26 cellular contexts compared by ENCODE assay signal in the genomic region with DNA sequence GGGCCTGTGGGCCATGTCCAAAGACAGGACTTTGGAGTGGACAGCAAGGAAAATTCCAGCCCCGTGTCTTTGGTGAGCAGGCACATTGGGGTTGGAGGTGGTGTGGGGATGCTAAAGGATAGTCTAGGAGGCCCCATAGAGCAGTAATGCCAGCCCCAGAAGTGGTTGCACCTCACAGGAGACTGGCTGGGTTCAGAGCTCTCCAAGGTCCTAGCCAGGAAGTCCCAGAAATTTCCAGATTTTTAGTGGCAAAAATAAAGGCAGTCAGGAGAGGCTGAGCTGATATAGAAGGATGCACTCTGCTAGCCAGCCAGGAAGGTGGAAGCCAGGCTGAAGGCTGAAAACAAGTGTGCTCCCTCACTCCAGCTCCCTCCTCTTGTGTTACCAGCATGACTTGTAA.
"Had no signal": no experiment of that assay in that cellular context is flagged by ENCODE, and none has a peak within 500 bp of the region (broad histone marks: within the 10 kb centered on the region; RNA-seq: fewer than 3 reads in every experiment).

No MANE protein-coding gene starts in this region.

- DNase-seq: activated CD4-positive, alpha-beta memory T cell treated with anti-CD3 and anti-CD28 coated beads, Interleukin-2, amount 10 ng/mL, durations not matched to agents 7 days and 5 days; activated CD4-positive, alpha-beta T cell treated with anti-CD3 and anti-CD28 coated beads for 4 hours; activated CD4-positive, alpha-beta T cell treated with anti-CD3 and anti-CD28 coated beads, Interleukin-2, amount 10 ng/mL, durations not matched to agents 7 days and 5 days; activated CD4-positive, alpha-beta T cell treated with anti-CD3 and anti-CD28 coated beads, Interleukin-2, amount 50 U/mL, for 4 hours; activated CD4-positive, CD25-positive, alpha-beta regulatory T cell; activated CD4-positive, CD25-positive, alpha-beta regulatory T cell treated with anti-CD3 and anti-CD28 coated beads, Interleukin-2, amount 50 U/mL, for 72 hours; activated CD8-positive, alpha-beta memory T cell treated with anti-CD3 and anti-CD28 coated beads, Interleukin-2, amount 50 U/mL, for 48 hours; activated gamma-delta T cell; activated naive CD4-positive, alpha-beta T cell; activated naive CD4-positive, alpha-beta T cell treated with anti-CD3 and anti-CD28 coated beads, Interleukin-2, amount 10 ng/mL, durations not matched to agents 7 days and 5 days; activated naive CD8-positive, alpha-beta T cell treated with anti-CD3 and anti-CD28 coated beads, Interleukin-2, amount 10 ng/mL, durations not matched to agents 7 days and 5 days; activated T-cell treated with anti-CD3 and anti-CD28 coated beads for 4 hours; activated T-cell treated with anti-CD3 and anti-CD28 coated beads, Interleukin-2, amount 50 U/mL, for 24 hours; activated T-cell treated with anti-CD3 and anti-CD28 coated beads, Interleukin-2, amount 50 U/mL, for 72 hours; brain microvascular endothelial cell; dermis blood vessel endothelial cell; effector CD4-positive, alpha-beta T cell; effector memory CD8-positive, alpha-beta T cell; esophagus squamous epithelium; heart left ventricle; T-helper 2 cell had no signal

- H3K36me3 Mint-ChIP-seq: activated naive CD4-positive, alpha-beta T cell treated with anti-CD3 and anti-CD28 coated beads, Interleukin-2, amount 10 ng/mL, durations not matched to agents 7 days and 5 days; activated naive CD4-positive, alpha-beta T cell treated with anti-CD3 and anti-CD28 coated beads, Interleukin-2, amount 50 U/mL, for 72 hours; activated naive CD8-positive, alpha-beta T cell treated with anti-CD3 and anti-CD28 coated beads, Interleukin-2, amount 10 ng/mL, durations not matched to agents 7 days and 5 days had no signal

- H3K27ac ChIP-seq: ascending aorta, brain microvascular endothelial cell, coronary artery, epithelial cell of prostate, esophagus squamous epithelium, heart left ventricle had no signal

- H3K4me3 Mint-ChIP-seq: activated CD4-positive, alpha-beta memory T cell treated with anti-CD3 and anti-CD28 coated beads, Interleukin-2, amount 10 ng/mL, durations not matched to agents 7 days and 5 days; activated CD4-positive, alpha-beta T cell treated with anti-CD3 and anti-CD28 coated beads, Interleukin-2, amount 10 ng/mL, durations not matched to agents 7 days and 5 days; activated naive CD4-positive, alpha-beta T cell treated with anti-CD3 and anti-CD28 coated beads, Interleukin-2, amount 10 ng/mL, durations not matched to agents 7 days and 5 days; activated naive CD8-positive, alpha-beta T cell treated with anti-CD3 and anti-CD28 coated beads, Interleukin-2, amount 10 ng/mL, durations not matched to agents 7 days and 5 days; activated T-cell treated with anti-CD3 and anti-CD28 coated beads, Interleukin-2, amount 50 U/mL, for 24 hours; activated T-cell treated with anti-CD3 and anti-CD28 coated beads, Interleukin-2, amount 50 U/mL, for 72 hours; central memory CD8-positive, alpha-beta T cell; effector memory CD8-positive, alpha-beta T cell had no signal

- ATAC-seq: activated naive CD4-positive, alpha-beta T cell treated with anti-CD3 and anti-CD28 coated beads, Interleukin-2, amount 50 U/mL, for 72 hours; activated T-cell treated with anti-CD3 and anti-CD28 coated beads, Interleukin-2, amount 50 U/mL, for 72 hours; effector memory CD8-positive, alpha-beta T cell; heart left ventricle had no signal

- H3K4me3 ChIP-seq: ascending aorta, coronary artery, esophagus squamous epithelium, heart left ventricle had no signal

- H3K4me1 Mint-ChIP-seq: activated CD4-positive, alpha-beta memory T cell treated with anti-CD3 and anti-CD28 coated beads, Interleukin-2, amount 10 ng/mL, durations not matched to agents 7 days and 5 days; activated CD4-positive, alpha-beta T cell treated with anti-CD3 and anti-CD28 coated beads, Interleukin-2, amount 10 ng/mL, durations not matched to agents 7 days and 5 days; activated naive CD4-positive, alpha-beta T cell treated with anti-CD3 and anti-CD28 coated beads, Interleukin-2, amount 10 ng/mL, durations not matched to agents 7 days and 5 days; activated naive CD8-positive, alpha-beta T cell treated with anti-CD3 and anti-CD28 coated beads, Interleukin-2, amount 10 ng/mL, durations not matched to agents 7 days and 5 days; central memory CD8-positive, alpha-beta T cell had no signal

- H3K36me3 ChIP-seq: ascending aorta, brain microvascular endothelial cell, esophagus squamous epithelium, heart left ventricle had no signal

- H3K4me1 ChIP-seq: ascending aorta, esophagus squamous epithelium, heart left ventricle had no signal

- H3K27me3 Mint-ChIP-seq: activated naive CD4-positive, alpha-beta T cell treated with anti-CD3 and anti-CD28 coated beads, Interleukin-2, amount 10 ng/mL, durations not matched to agents 7 days and 5 days had no signal

- H3K9me3 Mint-ChIP-seq: activated CD4-positive, alpha-beta memory T cell treated with anti-CD3 and anti-CD28 coated beads, Interleukin-2, amount 10 ng/mL, durations not matched to agents 7 days and 5 days; activated CD4-positive, alpha-beta T cell treated with anti-CD3 and anti-CD28 coated beads, Interleukin-2, amount 10 ng/mL, durations not matched to agents 7 days and 5 days; activated naive CD4-positive, alpha-beta T cell treated with anti-CD3 and anti-CD28 coated beads, Interleukin-2, amount 10 ng/mL, durations not matched to agents 7 days and 5 days; activated naive CD4-positive, alpha-beta T cell treated with anti-CD3 and anti-CD28 coated beads, Interleukin-2, amount 50 U/mL, for 72 hours; activated naive CD8-positive, alpha-beta T cell treated with anti-CD3 and anti-CD28 coated beads, Interleukin-2, amount 10 ng/mL, durations not matched to agents 7 days and 5 days; activated T-cell treated with anti-CD3 and anti-CD28 coated beads, Interleukin-2, amount 50 U/mL, for 24 hours; activated T-cell treated with anti-CD3 and anti-CD28 coated beads, Interleukin-2, amount 50 U/mL, for 72 hours; central memory CD8-positive, alpha-beta T cell; effector memory CD8-positive, alpha-beta T cell had no signal

- H3K27ac Mint-ChIP-seq: activated CD4-positive, alpha-beta memory T cell treated with anti-CD3 and anti-CD28 coated beads, Interleukin-2, amount 10 ng/mL, durations not matched to agents 7 days and 5 days; activated CD4-positive, alpha-beta T cell treated with anti-CD3 and anti-CD28 coated beads, Interleukin-2, amount 10 ng/mL, durations not matched to agents 7 days and 5 days; activated naive CD4-positive, alpha-beta T cell treated with anti-CD3 and anti-CD28 coated beads, Interleukin-2, amount 10 ng/mL, durations not matched to agents 7 days and 5 days; activated naive CD4-positive, alpha-beta T cell treated with anti-CD3 and anti-CD28 coated beads, Interleukin-2, amount 50 U/mL, for 72 hours; activated naive CD8-positive, alpha-beta T cell treated with anti-CD3 and anti-CD28 coated beads, Interleukin-2, amount 10 ng/mL, durations not matched to agents 7 days and 5 days; activated T-cell treated with anti-CD3 and anti-CD28 coated beads, Interleukin-2, amount 50 U/mL, for 24 hours; activated T-cell treated with anti-CD3 and anti-CD28 coated beads, Interleukin-2, amount 50 U/mL, for 72 hours; effector memory CD8-positive, alpha-beta T cell had no signal

- H3K27me3 ChIP-seq: ascending aorta, brain microvascular endothelial cell, heart left ventricle had no signal

- H3K9me3 ChIP-seq: ascending aorta, esophagus squamous epithelium, heart left ventricle had no signal
